ENCODE assay signal across 7 cellular contexts in the genomic region with DNA sequence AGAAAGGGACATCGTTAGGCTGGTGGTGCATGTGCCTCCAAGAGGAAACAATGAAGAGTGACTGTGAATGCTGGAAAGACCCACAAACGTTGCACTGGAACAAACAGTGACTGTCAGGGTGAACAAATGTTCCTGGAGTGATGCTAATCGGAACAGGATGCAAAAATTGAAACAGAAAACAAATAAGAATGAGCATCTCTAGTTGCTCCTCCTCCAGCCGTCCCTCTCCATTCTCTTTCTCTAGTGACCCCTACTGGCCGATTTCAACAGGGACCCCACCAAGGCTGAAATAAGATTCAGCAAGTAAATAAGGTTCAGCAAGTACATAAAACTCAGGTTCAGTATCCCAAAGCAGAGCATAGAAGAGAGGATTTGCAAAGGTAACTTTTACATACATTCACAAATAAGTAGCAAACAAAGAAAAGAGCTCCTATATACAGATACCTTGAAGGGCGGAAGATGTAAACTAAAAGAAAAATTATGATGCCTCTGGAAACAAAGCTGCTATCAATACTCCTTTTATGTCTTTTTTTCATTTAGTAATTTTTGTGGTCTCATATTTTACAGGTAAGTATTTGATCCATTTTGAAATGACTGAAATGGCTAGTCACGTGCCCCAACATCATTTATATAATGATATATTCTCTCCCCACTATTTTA.
A peak's percentile ranks its signal among the peaks of the same experiment; 100 is the strongest.
DNase-seq lines count a peak whose midpoint lies in the region; ATAC-seq and TF ChIP-seq lines count a peak whose summit lies in the region.

No MANE protein-coding gene starts in this region.

- no peak overlapping the region for H2AK5ac ChIP-seq in H9 (ENCODE audit: insufficient read length, low read length)

- H3K27ac Mint-ChIP-seq in H9: no peak overlapping the region

- H3K4me1 ChIP-seq in H9 (ENCODE audit: insufficient read depth, low read length): no peaks in the 10 kb centered on the region; the same call in 1 of the 2 replicates
- no peaks in the 10 kb centered on the region for H3K4me1 ChIP-seq in OCI-LY1 (ENCODE audit: insufficient read depth, low read length, severe bottlenecking)

- H3K4ac ChIP-seq in H9 (ENCODE audit: low read depth, low read length): no peak overlapping the region

- H2BK5ac ChIP-seq in H9 (ENCODE audit: insufficient read length, low read length): no peak overlapping the region

- no peaks in the 10 kb centered on the region for H3K27me3 Mint-ChIP-seq in H9 (ENCODE audit: low read depth)

- H3K14ac ChIP-seq in H9 (ENCODE audit: insufficient read depth, low read length): no peak overlapping the region

- H3F3A ChIP-seq in OCI-LY1 (ENCODE audit: insufficient read depth, low read length): no peaks in the 10 kb centered on the region

- H4K20me1 ChIP-seq in H9 (ENCODE audit: control insufficient read depth, insufficient read depth, insufficient read length) (no peaks in the 10 kb centered on the region), OCI-LY1 (ENCODE audit: insufficient read depth, low read length) (no peaks in the 10 kb centered on the region)

- no CpG with 5 or more reads among the region's 7 CpGs for WGBS in H9 (ENCODE audit: extremely low coverage, insufficient read length, low lambda C conversion rate)

- peaks cover 0 to 5% of the 10 kb centered on the region in 2 experiments; a peak in 1 of 4 replicates for H3K4me1 Mint-ChIP-seq in H9

- intact Hi-C loops in dorsolateral prefrontal cortex (cut with DNase I): loop anchor here (5.0 to 10.0 kb wide), 2 partner anchors 98 to 101 kb away; no protein-coding TSS in a partner anchor

- H3K4me3 Mint-ChIP-seq in H9: no peak overlapping the region

- H3K4me2 ChIP-seq in H9 (ENCODE audit: insufficient read depth, insufficient read length, low read length): no peak overlapping the region
- no peak overlapping the region for H3K4me2 ChIP-seq in OCI-LY1 (ENCODE audit: low read length)

- no peaks in the 10 kb centered on the region for H3K23me2 ChIP-seq in H9 (ENCODE audit: insufficient read length, low read depth, low read length, poor library complexity, severe bottlenecking)

- H2AFZ ChIP-seq in H9 (ENCODE audit: low read length): no peak overlapping the region
- no peak overlapping the region for H2AFZ ChIP-seq in OCI-LY1 (ENCODE audit: low read length)

- no peaks in the 10 kb centered on the region for H3K9me3 ChIP-seq in H9 (ENCODE audit: control insufficient read depth, low read depth, low read length)
- H3K9me3 ChIP-seq in OCI-LY1 (ENCODE audit: low read length): no peaks in the 10 kb centered on the region

- H3K27ac ChIP-seq in H9 (ENCODE audit: insufficient read length, low read depth, low read length) (no peak overlapping the region), OCI-LY1 (ENCODE audit: low read depth, low read length, poor library complexity, severe bottlenecking) (no peak overlapping the region), dorsolateral prefrontal cortex (peak overlapping the region in 53 of 59 donors; percentile 6 to 88 (median 73))

- H3K36me3 ChIP-seq in OCI-LY1 (ENCODE audit: insufficient read depth, low read length): no peaks in the 10 kb centered on the region

- no peak overlapping the region for H3T11ph ChIP-seq in H9 (ENCODE audit: low read length)

- no peak overlapping the region for H4K5ac ChIP-seq in H9 (ENCODE audit: insufficient read length, low read depth, low read length)

- no peak overlapping the region for H4K8ac ChIP-seq in H9 (replicated peaks; ENCODE audit: insufficient read length, low read depth, low read length)

- no peaks in the 10 kb centered on the region for H3K36me3 Mint-ChIP-seq in H9 (ENCODE audit: insufficient read depth in 1 of 3, low read depth in 3 of 3)

- H2BK15ac ChIP-seq in H9 (ENCODE audit: low read depth, low read length): no peak overlapping the region

- H2BK120ac ChIP-seq in H9 (ENCODE audit: low read depth, low read length, poor library complexity, severe bottlenecking): no peak overlapping the region

- no peak overlapping the region for H2BK20ac ChIP-seq in H9 (ENCODE audit: low read depth, low read length, poor library complexity, severe bottlenecking)

- H3K4me3 ChIP-seq in OCI-LY1 (ENCODE audit: low read depth, low read length, poor library complexity, severe bottlenecking) (no peak overlapping the region), dorsolateral prefrontal cortex (peak overlapping the region in 19 of 59 donors; percentile 1 to 40 (median 25))

- no peak overlapping the region for H2BK12ac ChIP-seq in H9 (ENCODE audit: insufficient read length, low read depth, low read length)

- H3K79me2 ChIP-seq in H9 (ENCODE audit: insufficient read depth, low read length) (no peaks in the 10 kb centered on the region), OCI-LY1 (ENCODE audit: insufficient read depth, low read length) (no peaks in the 10 kb centered on the region)

- H3K79me1 ChIP-seq in H9 (ENCODE audit: insufficient read depth, low read depth, low read length, poor library complexity, severe bottlenecking): no peaks in the 10 kb centered on the region

- peak; percentile 85 for TF ChIP-seq CTCF in H9 (conservative IDR thresholded peaks at IDR 0.05)
- TF ChIP-seq CTCF in OCI-LY1 (IDR thresholded peaks at IDR 0.05; ENCODE audit: low read length): peak; percentile 74
- TF ChIP-seq CTCF in dorsolateral prefrontal cortex (IDR thresholded peaks at IDR 0.05 in 54 of 56, conservative IDR thresholded peaks at IDR 0.05 in 2 of 56; ENCODE audit: low read depth in 1 of 56, partially characterized antibody in 56 of 56): peak in 55 of 56 donors; percentile 34 to 79 (median 64)

- H3K9me3 Mint-ChIP-seq in H9: no peaks in the 10 kb centered on the region

- no peak overlapping the region for H4K91ac ChIP-seq in H9 (ENCODE audit: insufficient read length, low read depth, low read length)

- no peaks in the 10 kb centered on the region for H3K27me3 ChIP-seq in H9 (ENCODE audit: insufficient read depth, low read length)
- no peaks in the 10 kb centered on the region for H3K27me3 ChIP-seq in OCI-LY1 (ENCODE audit: insufficient read depth, low read length)
- no peaks in the 10 kb centered on the region for H3K27me3 ChIP-seq in dorsolateral prefrontal cortex

- no peak overlapping the region for H3K18ac ChIP-seq in H9 (ENCODE audit: insufficient read length, low read depth, low read length)

- H3K9me2 ChIP-seq in OCI-LY1 (ENCODE audit: low read depth, low read length): no peaks in the 10 kb centered on the region

- DNase-seq in EH (ENCODE audit: low read depth): peak; percentile 52
- peak; percentile 57 for DNase-seq in H9
- DNase-seq in dorsolateral prefrontal cortex: peak in 4 of 10 donors; percentile 19 to 43 (median 37)
- peak in 44 of 56 donors; percentile 1 to 67 (median 26) for DNase-seq in nucleus accumbens (lab: John Stamatoyannopoulos, UW)

- no peak overlapping the region for H3K56ac ChIP-seq in H9 (ENCODE audit: insufficient read length, low read depth, low read length)

- ATAC-seq in GM21381 (IDR thresholded peaks at IDR 0.05; ENCODE audit: unreplicated experiment) (no peak), HG03108 (IDR thresholded peaks at IDR 0.05; ENCODE audit: unreplicated experiment) (no peak)

- H3K9ac ChIP-seq in H9 (ENCODE audit: extremely low read depth, insufficient read length, low read length): no peak overlapping the region
- no peak overlapping the region for H3K9ac ChIP-seq in OCI-LY1 (ENCODE audit: low read length)

- H3K23ac ChIP-seq in H9 (ENCODE audit: insufficient read length, low read depth, low read length): no peak overlapping the region

Comparison
In these comparisons a context has a peak if more than half of its experiments do, and no peak if none do; other contexts are left out.
1. H3K27ac ChIP-seq: peak in dorsolateral prefrontal cortex (53 of 59); none in H9 (single experiment) and OCI-LY1 (single experiment).
2. Peak in every context shown above with its lines, with median percentiles within 50 percentile points of each other: CTCF ChIP-seq.